ENCODE assay signal across 8 cellular contexts in the genomic region with DNA sequence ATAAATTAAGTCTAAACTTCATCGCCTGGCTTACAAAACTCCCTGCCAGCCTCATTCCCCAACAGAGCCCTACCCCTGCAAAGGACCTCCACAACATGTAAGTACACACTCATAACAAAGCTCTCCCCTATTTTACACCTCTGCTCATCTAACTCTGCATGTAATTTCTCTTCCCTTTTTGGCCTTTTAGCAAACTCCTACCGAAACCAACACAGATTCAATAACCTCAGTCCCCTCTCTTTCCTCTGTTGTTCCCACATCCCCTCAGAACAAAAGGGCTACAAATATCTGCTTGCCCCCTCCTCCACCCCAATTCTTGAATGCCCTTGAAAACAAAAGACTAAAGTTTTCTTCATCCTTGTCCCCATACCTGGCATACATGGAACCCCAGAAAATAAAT. TPM values are rescaled to one million over a fixed set of nuclear protein-coding genes. Genes with fewer than 3 reads are reported as not detected.
DNase-seq lines count a peak whose midpoint lies in the region; TF ChIP-seq lines count a peak whose summit lies in the region.

No MANE protein-coding gene starts in this region.

- no peak overlapping the region for H2BK12ac ChIP-seq in neuronal stem cell (ENCODE audit: low read length)

- no CpG with 5 or more reads among the region's 2 CpGs for WGBS in neuronal stem cell (ENCODE audit: extremely low coverage in 2 of 2, insufficient read length in 2 of 2, insufficient replicate concordance in 1 of 2), 2 donors

- H3K4me2 ChIP-seq in neuronal stem cell (ENCODE audit: insufficient read depth, low read length, poor library complexity, severe bottlenecking) = peak overlapping the region; percentile 51

- no TSS peak for BruUV-seq in Caco-2 (replicated peaks; lab: Mats Ljungman, UMichigan)

- TF ChIP-seq CTCF in Caco-2 (IDR thresholded peaks at IDR 0.05; ENCODE audit: insufficient read depth in 1 of 2, low read depth in 1 of 2, low read length in 1 of 2, severe bottlenecking in 1 of 2, unreplicated experiment in 1 of 2) = no peak

- H3K9me3 ChIP-seq in Caco-2 (no peaks in the 10 kb centered on the region), MG63 (peaks cover 10% of the 10 kb centered on the region), neuronal stem cell (replicated peaks in 1 of 2; ENCODE audit: control insufficient read depth in 2 of 2, insufficient read depth in 1 of 2, low read depth in 1 of 2, low read length in 2 of 2) (peaks cover 0 to 12% of the 10 kb centered on the region in 2 donors)

- H3K9me3 Mint-ChIP-seq in Caco-2 (ENCODE audit: unreplicated experiment) = peaks cover 9% of the 10 kb centered on the region

- peaks cover 13% of the 10 kb centered on the region; the same call in 1 of the 2 replicates for H3K4me1 ChIP-seq in Caco-2
- H3K4me1 ChIP-seq in neuronal stem cell (ENCODE audit: control insufficient read depth in 2 of 2, insufficient read depth in 1 of 2, low read depth in 1 of 2, low read length in 2 of 2) = peaks cover 2 to 3% of the 10 kb centered on the region in 2 donors

- no peak overlapping the region for H3K18ac ChIP-seq in neuronal stem cell (ENCODE audit: low read length)

- CTCF ChIA-PET in Caco-2 (lab: Charles Lee) = interaction anchor here (0.9 to 1.7 kb wide), 13 partner anchors 14 to 86 kb away, joined by 3 to 14 read pairs (median 6); a partner anchor contains a TSS

- H2AFZ ChIP-seq in neuronal stem cell (ENCODE audit: low read length) = peak overlapping the region; percentile 92

- H3K79me1 ChIP-seq in neuronal stem cell (ENCODE audit: low read depth, low read length) = no peaks in the 10 kb centered on the region

- H3K27me3 Mint-ChIP-seq in Caco-2 (ENCODE audit: insufficient read depth, unreplicated experiment) = no peaks in the 10 kb centered on the region

- H4K8ac ChIP-seq in neuronal stem cell (ENCODE audit: low read depth, low read length) = no peak overlapping the region

- no peak overlapping the region for H2BK120ac ChIP-seq in neuronal stem cell (ENCODE audit: low read depth, low read length)

- peaks cover 26% of the 10 kb centered on the region for H3K36me3 Mint-ChIP-seq in Caco-2 (ENCODE audit: insufficient read depth, unreplicated experiment)

- H2AK5ac ChIP-seq in neuronal stem cell (ENCODE audit: low read depth, low read length) = no peak overlapping the region

- H3K9ac ChIP-seq in neuronal stem cell (ENCODE audit: low read depth, low read length, poor library complexity) = no peak overlapping the region

- H2BK15ac ChIP-seq in neuronal stem cell (ENCODE audit: low read length) = no peak overlapping the region

- H3K27ac Mint-ChIP-seq in Caco-2 (ENCODE audit: unreplicated experiment) = peak overlapping the region; percentile 74

- H3K27ac ChIP-seq in neuronal stem cell (replicated peaks; ENCODE audit: low read length) = peak overlapping the region; percentile 67

- H3K36me3 ChIP-seq in Caco-2 (ENCODE audit: control insufficient read depth, insufficient read depth, low read length) (no peaks in the 10 kb centered on the region), MG63 (peaks cover 21% of the 10 kb centered on the region), neuronal stem cell (replicated peaks in 1 of 2; ENCODE audit: control insufficient read depth in 2 of 2, insufficient read depth in 2 of 2, low read length in 2 of 2) (peaks cover 2 to 31% of the 10 kb centered on the region in 2 donors)

- H3K14ac ChIP-seq in neuronal stem cell (ENCODE audit: low read length) = no peak overlapping the region

- no peak overlapping the region for H3K23ac ChIP-seq in neuronal stem cell (ENCODE audit: low read depth, low read length, poor library complexity)

- intact Hi-C loops in Caco-2 (cut with micrococcal nuclease; ENCODE audit: unreplicated experiment) = loop anchor here (2.0 kb wide), 1 partner anchor 71 kb away; no protein-coding TSS in a partner anchor

- H3K4me3 ChIP-seq in Caco-2 (ENCODE audit: low read depth, low read length) (peak overlapping the region; percentile 51), MG63 (peak overlapping the region; percentile 75), neuronal stem cell (ENCODE audit: low read length in 2 of 2) (peak overlapping the region; percentile 88 to 92)

- H3K4me3 Mint-ChIP-seq in Caco-2 (ENCODE audit: unreplicated experiment) = peak overlapping the region; percentile 92

- no peak overlapping the region for H4K91ac ChIP-seq in neuronal stem cell (ENCODE audit: low read depth, low read length, poor library complexity)

- H2BK5ac ChIP-seq in neuronal stem cell (ENCODE audit: low read length) = no peak overlapping the region

- no peaks in the 10 kb centered on the region for H3K27me3 ChIP-seq in Caco-2 (replicated peaks; ENCODE audit: control insufficient read depth, insufficient read depth, low read length)
- H3K27me3 ChIP-seq in MG63 = no peaks in the 10 kb centered on the region
- H3K27me3 ChIP-seq in neuronal stem cell (ENCODE audit: control insufficient read depth in 3 of 3, insufficient read depth in 3 of 3, low read depth in 1 of 3, low read length in 3 of 3) = no peaks in the 10 kb centered on the region

- no peak overlapping the region for H3K4ac ChIP-seq in neuronal stem cell (ENCODE audit: low read length)

- POLR2A ChIA-PET in Caco-2 (lab: Charles Lee) = interaction anchor here (1.0 to 2.3 kb wide), 5 partner anchors 9 to 80 kb away, joined by 4 to 15 read pairs (median 7); a partner anchor contains a TSS

- peaks cover 28% of the 10 kb centered on the region for H3K4me1 Mint-ChIP-seq in Caco-2 (ENCODE audit: low read depth, unreplicated experiment)

- DNase-seq in Caco-2 (no peak), MG63 (no peak), dermis blood vessel endothelial cell (peak; percentile 5), neuronal stem cell (ENCODE audit: low spot score) (no peak), AG08395 (ENCODE audit: low spot score) (no peak), NK-92 (lab: John Stamatoyannopoulos, UW; ENCODE audit: unreplicated experiment) (no peak), NCI-H748 (lab: John Stamatoyannopoulos, UW; ENCODE audit: unreplicated experiment) (no peak)
- DNase-seq in NK-92 treated with Interleukin-12 subunit alpha and Interleukin-12 subunit beta, amount 100 ng/mL, for 24 hours (lab: John Stamatoyannopoulos, UW) = no peak

RNA-seq across cellular contexts. Expression of a gene that starts 0.7 kb away (rescaled TPM):
- total RNA-seq in Caco-2 (2022) (31.4 and 34.4 TPM in 2 replicates), dermis blood vessel endothelial cell (36.4 and 43.1 TPM in 2 replicates)
- total RNA-seq in MG63 (2014; rRNA removed; shearing (Covaris generic); ENCODE audit: low replicate concordance) = 90.0 and 116 TPM in 2 replicates
- 45.9 TPM for polyA plus RNA-seq in neuronal stem cell (2013, experiment 1 of 2)
- 44.1 TPM for polyA plus RNA-seq in neuronal stem cell (2013, experiment 2 of 2)

RNA-seq across cellular contexts. Expression of a gene that starts 26.5 kb away (rescaled TPM):
- total RNA-seq in Caco-2 (2022) (31.4 and 38.1 TPM in 2 replicates), dermis blood vessel endothelial cell (0.51 and 2.2 TPM in 2 replicates)
- total RNA-seq in MG63 (2014; rRNA removed; shearing (Covaris generic); ENCODE audit: low replicate concordance) = 10.5 and 12.0 TPM in 2 replicates
- polyA plus RNA-seq in neuronal stem cell (2013, experiment 1 of 2) = 10.3 TPM
- 10.3 TPM for polyA plus RNA-seq in neuronal stem cell (2013, experiment 2 of 2)
